ENCODE assay signal across 8 cellular contexts in the genomic region with DNA sequence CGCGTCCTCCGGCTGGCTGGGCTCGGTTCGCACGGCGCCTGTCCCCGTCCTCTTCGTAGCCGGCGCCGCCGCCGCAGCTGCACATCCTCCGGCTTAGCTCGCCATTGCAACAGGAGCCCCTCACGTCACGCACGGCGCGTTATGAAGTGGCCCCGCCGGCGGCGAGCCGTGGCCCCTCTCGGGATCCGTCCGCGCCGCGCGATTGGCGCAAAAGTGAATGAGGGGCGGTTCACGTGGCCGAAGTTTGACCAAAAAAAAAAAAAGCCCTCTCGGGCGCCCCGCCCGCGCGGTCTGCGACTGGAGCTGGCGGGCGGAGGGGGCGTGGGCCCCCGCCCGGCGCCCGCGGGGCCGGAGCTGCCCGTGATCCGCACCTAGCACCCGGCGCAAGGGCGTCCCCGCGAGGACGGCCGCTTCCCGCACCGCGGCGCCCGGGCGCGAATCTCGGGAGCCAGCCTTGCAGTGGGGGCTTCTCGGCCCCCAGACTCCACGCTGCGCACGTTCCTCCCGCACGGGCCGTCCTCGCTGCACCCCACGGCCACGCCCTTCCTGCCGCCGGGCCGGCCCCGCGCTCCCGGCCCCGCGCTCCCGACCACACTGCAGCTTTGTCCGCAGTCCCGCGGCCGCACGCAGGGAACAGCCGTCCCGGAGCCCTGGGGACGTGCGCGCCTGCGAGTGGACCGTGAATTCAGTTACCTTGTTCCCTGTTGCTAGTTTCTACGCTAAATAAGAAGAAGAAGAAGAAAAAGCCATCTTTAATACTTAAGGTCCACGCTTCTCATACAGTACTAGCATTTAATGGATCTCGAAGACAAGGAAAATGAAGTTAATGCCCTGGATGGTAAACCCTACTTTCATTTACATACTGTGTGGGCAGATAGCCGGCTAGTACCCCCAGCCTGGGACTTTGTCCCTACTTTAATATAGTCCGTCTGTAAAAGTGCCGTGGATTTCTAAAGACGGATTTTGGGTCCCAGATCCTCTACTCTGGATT. TPM values are rescaled to one million over a fixed set of nuclear protein-coding genes. Genes with fewer than 3 reads are reported as not detected.
DNase-seq lines count a peak whose midpoint lies in the region; ATAC-seq and TF ChIP-seq lines count a peak whose summit lies in the region.

A gene with protein sequence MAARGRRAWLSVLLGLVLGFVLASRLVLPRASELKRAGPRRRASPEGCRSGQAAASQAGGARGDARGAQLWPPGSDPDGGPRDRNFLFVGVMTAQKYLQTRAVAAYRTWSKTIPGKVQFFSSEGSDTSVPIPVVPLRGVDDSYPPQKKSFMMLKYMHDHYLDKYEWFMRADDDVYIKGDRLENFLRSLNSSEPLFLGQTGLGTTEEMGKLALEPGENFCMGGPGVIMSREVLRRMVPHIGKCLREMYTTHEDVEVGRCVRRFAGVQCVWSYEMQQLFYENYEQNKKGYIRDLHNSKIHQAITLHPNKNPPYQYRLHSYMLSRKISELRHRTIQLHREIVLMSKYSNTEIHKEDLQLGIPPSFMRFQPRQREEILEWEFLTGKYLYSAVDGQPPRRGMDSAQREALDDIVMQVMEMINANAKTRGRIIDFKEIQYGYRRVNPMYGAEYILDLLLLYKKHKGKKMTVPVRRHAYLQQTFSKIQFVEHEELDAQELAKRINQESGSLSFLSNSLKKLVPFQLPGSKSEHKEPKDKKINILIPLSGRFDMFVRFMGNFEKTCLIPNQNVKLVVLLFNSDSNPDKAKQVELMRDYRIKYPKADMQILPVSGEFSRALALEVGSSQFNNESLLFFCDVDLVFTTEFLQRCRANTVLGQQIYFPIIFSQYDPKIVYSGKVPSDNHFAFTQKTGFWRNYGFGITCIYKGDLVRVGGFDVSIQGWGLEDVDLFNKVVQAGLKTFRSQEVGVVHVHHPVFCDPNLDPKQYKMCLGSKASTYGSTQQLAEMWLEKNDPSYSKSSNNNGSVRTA (minus strand): TSS at position 219 of the 991 bp plus-strand sequence. CDS start 592 bp downstream, outside the sequence.

- H3K9me3 Mint-ChIP-seq in IgD-negative memory B cell (no peaks in the 10 kb centered on the region), nephron progenitor cell (no peaks in the 10 kb centered on the region)
- no peaks in the 10 kb centered on the region for H3K9me3 Mint-ChIP-seq in stimulated activated naive CD8-positive, alpha-beta T cell treated with anti-CD3 and anti-CD28 coated beads, Interleukin-15, Interleukin-2, amounts not matched to agents 100 ng/mL and 50 ng/mL, for 24 hours

- peak within 1 kb of the TSS; percentile 81 for H3K9ac ChIP-seq in DND-41 (ENCODE audit: low read depth, low read length)

- H3K36me3 Mint-ChIP-seq in IgD-negative memory B cell (no peaks in the 10 kb centered on the region), nephron progenitor cell (ENCODE audit: low read depth) (peaks cover 13% of the 10 kb centered on the region)
- peaks cover 23% of the 10 kb centered on the region for H3K36me3 Mint-ChIP-seq in stimulated activated naive CD8-positive, alpha-beta T cell treated with anti-CD3 and anti-CD28 coated beads, Interleukin-15, Interleukin-2, amounts not matched to agents 100 ng/mL and 50 ng/mL, for 24 hours (ENCODE audit: low read depth)

- peaks cover 11% of the 10 kb centered on the region for H3K27me3 ChIP-seq in DND-41 (ENCODE audit: insufficient read depth, low read length, poor library complexity)

- ATAC-seq in DND-41 (ENCODE audit: insufficient read depth, low read depth) (peak; percentile 61), GM21529 (IDR thresholded peaks at IDR 0.05; ENCODE audit: unreplicated experiment) (peak; percentile 74)

- peak within 1 kb of the TSS; percentile 90 to 97 (median 95) for H3K4me3 Mint-ChIP-seq in IgD-negative memory B cell
- H3K4me3 Mint-ChIP-seq in nephron progenitor cell = peak within 1 kb of the TSS; percentile 92
- peak within 1 kb of the TSS; percentile 92 for H3K4me3 Mint-ChIP-seq in stimulated activated naive CD8-positive, alpha-beta T cell treated with anti-CD3 and anti-CD28 coated beads, Interleukin-15, Interleukin-2, amounts not matched to agents 100 ng/mL and 50 ng/mL, for 24 hours

- H3K4me1 Mint-ChIP-seq in IgD-negative memory B cell (peaks cover 25 to 30% (median 29%) of the 10 kb centered on the region in 3 donors), nephron progenitor cell (peaks cover 64% of the 10 kb centered on the region)
- peaks cover 67% of the 10 kb centered on the region for H3K4me1 Mint-ChIP-seq in stimulated activated naive CD8-positive, alpha-beta T cell treated with anti-CD3 and anti-CD28 coated beads, Interleukin-15, Interleukin-2, amounts not matched to agents 100 ng/mL and 50 ng/mL, for 24 hours (ENCODE audit: low read depth)

- H3K4me2 ChIP-seq in DND-41 (ENCODE audit: insufficient read depth, low read length) = peak within 1 kb of the TSS; percentile 95

- TF ChIP-seq POLR2A in Raji (IDR thresholded peaks at IDR 0.05; ENCODE audit: insufficient read depth, low read depth, low read length) = peak; percentile 77

- H4K20me1 ChIP-seq in DND-41 (ENCODE audit: insufficient read depth, low read length) = peaks cover 8% of the 10 kb centered on the region; the same call in 1 of the 2 replicates

- H3K27me3 Mint-ChIP-seq in IgD-negative memory B cell = no peaks in the 10 kb centered on the region
- H3K27me3 Mint-ChIP-seq in nephron progenitor cell (ENCODE audit: low read depth, poor library complexity) = no peaks in the 10 kb centered on the region
- no peaks in the 10 kb centered on the region for H3K27me3 Mint-ChIP-seq in stimulated activated naive CD8-positive, alpha-beta T cell treated with anti-CD3 and anti-CD28 coated beads, Interleukin-15, Interleukin-2, amounts not matched to agents 100 ng/mL and 50 ng/mL, for 24 hours

- peak within 1 kb of the TSS; percentile 81 to 94 (median 83) for H3K27ac Mint-ChIP-seq in IgD-negative memory B cell
- no peak within 1 kb of the TSS for H3K27ac Mint-ChIP-seq in nephron progenitor cell
- peak within 1 kb of the TSS; percentile 92 for H3K27ac Mint-ChIP-seq in stimulated activated naive CD8-positive, alpha-beta T cell treated with anti-CD3 and anti-CD28 coated beads, Interleukin-15, Interleukin-2, amounts not matched to agents 100 ng/mL and 50 ng/mL, for 24 hours

- H3K79me2 ChIP-seq in DND-41 (ENCODE audit: insufficient read depth, low read length) = peaks cover 43% of the 10 kb centered on the region

- H3K4me3 ChIP-seq in DND-41 (ENCODE audit: low read depth in 1 of 2, low read length in 2 of 2) (peak within 1 kb of the TSS; percentile 78 to 87), fibroblast of pulmonary artery (replicated peaks; ENCODE audit: low read depth, low read length) (peak within 1 kb of the TSS; percentile 91)

- H3K9me3 ChIP-seq in DND-41 (ENCODE audit: insufficient read depth, low read length, severe bottlenecking) = no peaks in the 10 kb centered on the region

- peak; percentile 79 for DNase-seq in DND-41
- DNase-seq in activated T-helper 9 cell treated with anti-CD3 and anti-CD28 coated beads, Interleukin-2, amount 50 U/mL, for 16 hours (ENCODE audit: low read depth) = peak; percentile 76
- peak; percentile 96 for DNase-seq in fibroblast of pulmonary artery (ENCODE audit: low read depth)
- peak; percentile 83 for DNase-seq in nephron progenitor cell

- H3K4me1 ChIP-seq in DND-41 (ENCODE audit: insufficient read depth, low read length) = peaks cover 74% of the 10 kb centered on the region

- H3K36me3 ChIP-seq in DND-41 (ENCODE audit: insufficient read depth, low read length) = peaks cover 10% of the 10 kb centered on the region; the same call in 1 of the 2 replicates

- peak; percentile 25 for TF ChIP-seq CTCF in DND-41 (IDR thresholded peaks at IDR 0.05; ENCODE audit: borderline replicate concordance, extremely low read depth, low read length, poor library complexity, severe bottlenecking)
- no peak for TF ChIP-seq CTCF in fibroblast of pulmonary artery (IDR thresholded peaks at IDR 0.05; ENCODE audit: low read length, missing control alignments)
- no peak for TF ChIP-seq CTCF in nephron progenitor cell (IDR thresholded peaks at IDR 0.05)

- peak within 1 kb of the TSS; percentile 67 for H3K27ac ChIP-seq in DND-41 (ENCODE audit: low read length)

- H2AFZ ChIP-seq in DND-41 (ENCODE audit: low read depth, low read length) = peak within 1 kb of the TSS; percentile 84

RNA-seq across cellular contexts. Expression of the gene that starts here (rescaled TPM):
- polyA plus RNA-seq in IgD-negative memory B cell = 1.1 TPM

Comparison
In these comparisons a context has a peak if more than half of its experiments do, and no peak if none do; other contexts are left out.
1. Peak in every context shown above with its lines: DNase-seq, ATAC-seq, H3K4me3 ChIP-seq and H3K27ac ChIP-seq.